17 cellular contexts compared by ENCODE assay signal in genomic region chr2:74841663-74842062, GRCh38. TPM values are rescaled to one million over a fixed set of nuclear protein-coding genes. Genes with fewer than 3 reads are reported as not detected.
DNase-seq lines count a peak whose midpoint lies in the region; ATAC-seq and TF ChIP-seq lines count a peak whose summit lies in the region.
"Had no signal": no experiment of that assay in that cellular context is flagged by ENCODE, and none has a peak within 500 bp of the region (broad histone marks: within the 10 kb centered on the region; RNA-seq: fewer than 3 reads in every experiment).

No MANE protein-coding gene starts in this region.

- WGBS in right cardiac atrium = 86% methylated on average over 2 of the region's 2 CpGs

- peaks cover 58% of the 10 kb centered on the region for H3K4me1 ChIP-seq in ACC112 (ENCODE audit: control insufficient read depth, insufficient read depth, low read length, unreplicated experiment)
- H3K4me1 ChIP-seq in right cardiac atrium (ENCODE audit: control insufficient read depth, insufficient read depth, low read length) = peaks cover 12% of the 10 kb centered on the region

- CTCF ChIA-PET in RWPE1 (lab: Yijun Ruan, JAX) = no interaction called here

- H3K9me3 ChIP-seq in right cardiac atrium (ENCODE audit: control insufficient read depth, low read length) = no peaks in the 10 kb centered on the region
- H3K9me3 ChIP-seq: esophagus squamous epithelium, sigmoid colon, thyroid gland had no signal

- DNase-seq in Ammon's horn (ENCODE audit: low spot score) (peak; percentile 40), RWPE1 (ENCODE audit: low spot score) (no peak), right cardiac atrium (no peak), OCI-M1 (lab: John Stamatoyannopoulos, UW) (no peak), UCSD-AML1 (lab: John Stamatoyannopoulos, UW; ENCODE audit: unreplicated experiment) (no peak), occipital lobe (lab: John Stamatoyannopoulos, UW) (no peak)
- DNase-seq: activated naive CD4-positive, alpha-beta T cell treated with anti-CD3 and anti-CD28 coated beads, Interleukin-2, amount 50 U/mL, for 16 hours; esophagus squamous epithelium; mesenchymal stem cell; NCI-H2029; NCI-H524 treated with DMSO at 0.1 percent for 48 hours; sigmoid colon; thyroid gland had no signal

- H2AFZ ChIP-seq in ACC112 (ENCODE audit: low read length, unreplicated experiment) = no peak overlapping the region

- no peak for TF ChIP-seq CTCF in RWPE1 (conservative IDR thresholded peaks at IDR 0.05; ENCODE audit: low read depth)

- POLR2A ChIA-PET in RWPE1 (lab: Yijun Ruan, JAX; ENCODE audit: low non-redundant PET) = no interaction called here

- H3K79me2 ChIP-seq in ACC112 (ENCODE audit: control insufficient read depth, insufficient read depth, low read length, unreplicated experiment) = peaks cover 73% of the 10 kb centered on the region

- H3K36me3 ChIP-seq in ACC112 (ENCODE audit: insufficient read depth, low read length) = no peaks in the 10 kb centered on the region
- H3K36me3 ChIP-seq: esophagus squamous epithelium, sigmoid colon, thyroid gland had no signal

- intact Hi-C loops in right cardiac atrium (cut with DNase I) = no loop called here

- H3K4me3 ChIP-seq in ACC112 (ENCODE audit: low read depth, low read length) = no peak overlapping the region
- no peak overlapping the region for H3K4me3 ChIP-seq in right cardiac atrium (ENCODE audit: low read length)
- H3K4me3 ChIP-seq: esophagus squamous epithelium, sigmoid colon, thyroid gland had no signal

- H3K27ac ChIP-seq in ACC112 (ENCODE audit: low read depth, low read length) (peak overlapping the region; percentile 94; the same call in 1 of the 2 replicates), RWPE1 (0 out of 2 replicates have a peak overlapping the region, but pooled peaks have one; percentile 7), right cardiac atrium (ENCODE audit: low read length) (peak overlapping the region; percentile 22)
- H3K27ac ChIP-seq: C4-2B, esophagus squamous epithelium, sigmoid colon, thyroid gland, VCaP had no signal

- H3K27me3 ChIP-seq in ACC112 (ENCODE audit: insufficient read depth, low read length) = no peaks in the 10 kb centered on the region
- H3K27me3 ChIP-seq in right cardiac atrium (ENCODE audit: control insufficient read depth, insufficient read depth) = no peaks in the 10 kb centered on the region
- H3K27me3 ChIP-seq: esophagus squamous epithelium, thyroid gland had no signal

- ATAC-seq in right cardiac atrium = no peak
- ATAC-seq: SK-N-SH treated with all-trans-retinoic acid at 6 μM for 48 hours had no signal

RNA-seq across cellular contexts. Expression of gene HK2, which starts 7.7 kb away (rescaled TPM):
- total RNA-seq in right cardiac atrium (1 to 10 TPM; 2.0 to 6.0 (median 2.8) TPM), occipital lobe (5.3 TPM)
- 2.9 TPM for polyA plus RNA-seq in right cardiac atrium

Comparison
In these comparisons a context has a peak if more than half of its experiments do, and no peak if none do; other contexts are left out.
1. H3K27ac ChIP-seq: peak in every context shown above with its lines; median percentile 94 in ACC112; 22 in right cardiac atrium; 7 in RWPE1.